ENCODE assay signal across 16 cellular contexts in genomic region chr1:156708245-156708661, GRCh38. TPM values are rescaled to one million over a fixed set of nuclear protein-coding genes. Genes with fewer than 3 reads are reported as not detected.
DNase-seq lines count a peak whose midpoint lies in the region; TF ChIP-seq lines count a peak whose summit lies in the region.
"Had no signal": no experiment of that assay in that cellular context is flagged by ENCODE, and none has a peak within 500 bp of the region (broad histone marks: within the 10 kb centered on the region; RNA-seq: fewer than 3 reads in every experiment).

No MANE protein-coding gene starts in this region.

- H3K27me3 Mint-ChIP-seq in type B pancreatic cell = peaks cover 7% of the 10 kb centered on the region

- H3K9ac ChIP-seq in mesenchymal stem cell (ENCODE audit: low read length) = peak overlapping the region; percentile 89

- no peak overlapping the region for H2AFZ ChIP-seq in mesenchymal stem cell (ENCODE audit: low read depth, low read length)

- H3K27ac Mint-ChIP-seq in type B pancreatic cell = peak overlapping the region; percentile 73
- H3K27ac Mint-ChIP-seq: activated CD4-positive, alpha-beta T cell treated with anti-CD3 and anti-CD28 coated beads, Interleukin-2, amount 10 ng/mL, durations not matched to agents 24 days and 14 days; activated T-helper 17 cell treated with anti-CD3 and anti-CD28 coated beads, Interleukin-2, amount 50 U/mL, for 72 hours; IgD-negative memory B cell had no signal

- DNase-seq in NCI-H82 (lab: John Stamatoyannopoulos, UW) = peak; percentile 41
- no peak for DNase-seq in NCI-H82 treated with DMSO at 0.1 percent for 48 hours (lab: John Stamatoyannopoulos, UW; ENCODE audit: unreplicated experiment)
- DNase-seq in ecto neural progenitor cell (ENCODE audit: low spot score) = peak; percentile 68
- no peak for DNase-seq in mesenchymal stem cell
- no peak for DNase-seq in type B pancreatic cell (ENCODE audit: extremely low spot score, unreplicated experiment)
- no peak for DNase-seq in brain microvascular endothelial cell
- no peak for DNase-seq in DMS 273 treated with DMSO at 0.1 percent for 48 hours (lab: John Stamatoyannopoulos, UW)
- DNase-seq in germinal center (ENCODE audit: low spot score) = no peak
- DNase-seq: activated CD4-positive, alpha-beta T cell treated with anti-CD3 and anti-CD28 coated beads, Interleukin-2, amount 10 ng/mL, durations not matched to agents 24 days and 14 days; hippocampal formation; mucosa of descending colon; NCI-H446 treated with DMSO at 0.1 percent for 48 hours; retina; T-helper 2 cell had no signal

- WGBS in mesenchymal stem cell = 21% methylated on average over 4 of the region's 4 CpGs

- H3K9me3 ChIP-seq in mesenchymal stem cell (ENCODE audit: control insufficient read depth, low read length) = no peaks in the 10 kb centered on the region
- H3K9me3 ChIP-seq: mucosa of descending colon had no signal

- no peaks in the 10 kb centered on the region for H3K9me3 Mint-ChIP-seq in type B pancreatic cell
- H3K9me3 Mint-ChIP-seq: activated CD4-positive, alpha-beta T cell treated with anti-CD3 and anti-CD28 coated beads, Interleukin-2, amount 10 ng/mL, durations not matched to agents 24 days and 14 days; activated T-helper 17 cell treated with anti-CD3 and anti-CD28 coated beads, Interleukin-2, amount 50 U/mL, for 72 hours; IgD-negative memory B cell had no signal

- H3K18ac ChIP-seq in mesenchymal stem cell (ENCODE audit: low read depth in 1 of 2, low read length in 2 of 2) = peak overlapping the region in 1 of 2 experiments; percentile 61

- no peak overlapping the region for H3K4me2 ChIP-seq in mesenchymal stem cell (ENCODE audit: low read length, poor library complexity, severe bottlenecking)

- H3K36me3 Mint-ChIP-seq in type B pancreatic cell = no peaks in the 10 kb centered on the region
- H3K36me3 Mint-ChIP-seq: IgD-negative memory B cell had no signal

- H3K23ac ChIP-seq in mesenchymal stem cell (ENCODE audit: low read length in 2 of 2) = no peak overlapping the region

- peak overlapping the region; percentile 93 for H3K4me3 Mint-ChIP-seq in type B pancreatic cell
- H3K4me3 Mint-ChIP-seq: activated CD4-positive, alpha-beta T cell treated with anti-CD3 and anti-CD28 coated beads, Interleukin-2, amount 10 ng/mL, durations not matched to agents 24 days and 14 days; activated T-helper 17 cell treated with anti-CD3 and anti-CD28 coated beads, Interleukin-2, amount 50 U/mL, for 72 hours had no signal

- peaks cover 0 to 19% of the 10 kb centered on the region in 2 experiments for H3K27me3 ChIP-seq in mesenchymal stem cell (ENCODE audit: control insufficient read depth in 1 of 2, insufficient read depth in 1 of 2, low read length in 2 of 2)
- no peaks in the 10 kb centered on the region for H3K27me3 ChIP-seq in brain microvascular endothelial cell (replicated peaks)

- no peaks in the 10 kb centered on the region for H3K79me1 ChIP-seq in mesenchymal stem cell (replicated peaks; ENCODE audit: low read length, poor library complexity, severe bottlenecking)

- peak overlapping the region in 1 of 2 experiments; percentile 89 for H2BK12ac ChIP-seq in mesenchymal stem cell (ENCODE audit: low read length in 2 of 2)

- H3K4me3 ChIP-seq in mesenchymal stem cell (ENCODE audit: insufficient read depth in 1 of 2, low read depth in 1 of 2, low read length in 2 of 2) (peak overlapping the region; percentile 10 to 67), brain microvascular endothelial cell (ENCODE audit: low read depth, low read length) (no peak overlapping the region)
- H3K4me3 ChIP-seq: mucosa of descending colon had no signal

- H2BK15ac ChIP-seq in mesenchymal stem cell (ENCODE audit: low read depth, poor library complexity, severe bottlenecking) = peak overlapping the region; percentile 36

- peak overlapping the region; percentile 81 for H2BK120ac ChIP-seq in mesenchymal stem cell (ENCODE audit: low read depth, low read length)

- H3K36me3 ChIP-seq in mesenchymal stem cell (ENCODE audit: control insufficient read depth in 1 of 2, insufficient read depth in 2 of 2, low read depth in 1 of 2, low read length in 2 of 2) = no peaks in the 10 kb centered on the region
- no peaks in the 10 kb centered on the region for H3K36me3 ChIP-seq in brain microvascular endothelial cell (replicated peaks)

- H3K4me1 ChIP-seq in mesenchymal stem cell (ENCODE audit: control insufficient read depth, insufficient read depth, low read depth, low read length) = peaks cover 61% of the 10 kb centered on the region

- H3K14ac ChIP-seq in mesenchymal stem cell (ENCODE audit: low read length in 2 of 2) = peak overlapping the region in 1 of 2 experiments; percentile 24

- H4K8ac ChIP-seq in mesenchymal stem cell (ENCODE audit: low read length) = peak overlapping the region; percentile 78

- H2BK5ac ChIP-seq in mesenchymal stem cell (ENCODE audit: low read depth, low read length, poor library complexity, severe bottlenecking) = no peak overlapping the region

- H2AK5ac ChIP-seq in mesenchymal stem cell (ENCODE audit: low read length, severe bottlenecking) = peak overlapping the region; percentile 63

- H3K4me1 Mint-ChIP-seq in type B pancreatic cell (ENCODE audit: unreplicated experiment) = peaks cover 65% of the 10 kb centered on the region

- peak overlapping the region; percentile 81 for H4K91ac ChIP-seq in mesenchymal stem cell (ENCODE audit: low read length)

- H3K27ac ChIP-seq in mesenchymal stem cell (ENCODE audit: low read length, poor library complexity, severe bottlenecking) = no peak overlapping the region
- H3K27ac ChIP-seq in brain microvascular endothelial cell = no peak overlapping the region

- no peak for TF ChIP-seq CTCF in type B pancreatic cell (conservative IDR thresholded peaks at IDR 0.05)
- no peak for TF ChIP-seq CTCF in brain microvascular endothelial cell (IDR thresholded peaks at IDR 0.05; ENCODE audit: low read depth, low read length, missing control alignments)

- H3K4ac ChIP-seq in mesenchymal stem cell (ENCODE audit: low read depth in 1 of 2, low read length in 2 of 2) = peak overlapping the region in 1 of 2 experiments; percentile 97

- in situ Hi-C loops in brain microvascular endothelial cell (cut with HindIII; ENCODE audit: low pct_ligation_motif_present, low sequenced_read_pairs) = no loop called here

RNA-seq across cellular contexts. Expression of gene CRABP2, which starts 2.9 kb away (rescaled TPM):
- 42.6 TPM for polyA plus RNA-seq in mesenchymal stem cell (2013, experiment 1 of 2)
- 41.2 TPM for polyA plus RNA-seq in mesenchymal stem cell (2013, experiment 2 of 2)
- 83.7 and 370 TPM in 2 replicates for total RNA-seq in type B pancreatic cell (ENCODE audit: low replicate concordance)

RNA-seq across cellular contexts. Expression of gene METTL25B, which starts 20.0 kb away (rescaled TPM):
- 12.1 TPM for polyA plus RNA-seq in mesenchymal stem cell (2013, experiment 1 of 2)
- polyA plus RNA-seq in mesenchymal stem cell (2013, experiment 2 of 2) = 11.3 TPM
- total RNA-seq in type B pancreatic cell (ENCODE audit: low replicate concordance) = 35.2 and 39.7 TPM in 2 replicates

RNA-seq across cellular contexts. Expression of gene ISG20L2, which starts 20.3 kb away (rescaled TPM):
- polyA plus RNA-seq in mesenchymal stem cell (2013, experiment 1 of 2) = 26.8 TPM
- 25.1 TPM for polyA plus RNA-seq in mesenchymal stem cell (2013, experiment 2 of 2)
- 35.3 and 42.0 TPM in 2 replicates for total RNA-seq in type B pancreatic cell (ENCODE audit: low replicate concordance)

RNA-seq across cellular contexts. Expression of gene NES, which starts 31.0 kb away (rescaled TPM):
- 49.2 TPM for polyA plus RNA-seq in mesenchymal stem cell (2013, experiment 1 of 2)
- 45.3 TPM for polyA plus RNA-seq in mesenchymal stem cell (2013, experiment 2 of 2)
- total RNA-seq in type B pancreatic cell (ENCODE audit: low replicate concordance) = 8.1 and 125 TPM in 2 replicates
- polyA plus RNA-seq: IgD-negative memory B cell had no signal

RNA-seq across cellular contexts. Expression of gene MRPL24, which starts 32.6 kb away (rescaled TPM):
- polyA plus RNA-seq in mesenchymal stem cell (2013, experiment 1 of 2) = 65.7 TPM
- 64.7 TPM for polyA plus RNA-seq in mesenchymal stem cell (2013, experiment 2 of 2)
- total RNA-seq in type B pancreatic cell (ENCODE audit: low replicate concordance) = 47.4 and 58.6 TPM in 2 replicates

Comparison
In these comparisons a context has a peak if more than half of its experiments do, and no peak if none do; other contexts are left out.
1. DNase-seq: peak in NCI-H82 (single experiment) and ecto neural progenitor cell (single experiment); none in NCI-H82 treated with DMSO at 0.1 percent for 48 hours (single experiment), mesenchymal stem cell (single experiment), type B pancreatic cell (single experiment), brain microvascular endothelial cell (single experiment), DMS 273 treated with DMSO at 0.1 percent for 48 hours (single experiment) and germinal center (single experiment).